In genomic region chr18:35171315-35171987, GRCh38 we compare ENCODE assay signal across 1 cellular context.
TF ChIP-seq lines count a peak whose summit lies in the region.

No MANE protein-coding gene starts in this region.

TF ChIP-seq in HepG2, 621 proteins besides CTCF, POLR2A, EP300 and RAD21 (continued from another document and continues in another):
- TF ChIP-seq AHDC1 (CRISPR knock-in tag; IDR thresholded peaks at IDR 0.05; ENCODE audit: borderline replicate concordance) (peak; percentile 83; the same call in 1 of the 2 replicates), HNF4A (CRISPR knock-in tag; IDR thresholded peaks at IDR 0.05) (peak; percentile 78), ZNF644 (CRISPR knock-in tag; IDR thresholded peaks at IDR 0.05; ENCODE audit: low read depth) (no peak), MIXL1 (CRISPR knock-in tag; IDR thresholded peaks at IDR 0.05) (peak; percentile 67), ZNF260 (CRISPR knock-in tag; IDR thresholded peaks at IDR 0.05; ENCODE audit: borderline replicate concordance, low read depth) (no peak), FOXA1 (IDR thresholded peaks at IDR 0.05) (no peak), FOXA1 (CRISPR knock-in tag; IDR thresholded peaks at IDR 0.05) (peak; percentile 80), HNF4G (IDR thresholded peaks at IDR 0.05; ENCODE audit: borderline replicate concordance, low read depth, low read length) (no peak), HNF4G (CRISPR knock-in tag; IDR thresholded peaks at IDR 0.05; ENCODE audit: borderline replicate concordance, low read depth) (peak; percentile 47; the same call in 1 of the 2 replicates), MAFF (IDR thresholded peaks at IDR 0.05; ENCODE audit: low read depth, low read length) (peak; percentile 40), KDM6A (CRISPR knock-in tag; IDR thresholded peaks at IDR 0.05; ENCODE audit: low read depth) (peak; percentile 74), FOXK1 (CRISPR knock-in tag; IDR thresholded peaks at IDR 0.05; ENCODE audit: borderline replicate concordance, low read depth) (peak; percentile 76), MIER3 (CRISPR knock-in tag; IDR thresholded peaks at IDR 0.05; ENCODE audit: borderline replicate concordance) (peak; percentile 14; the same call in 1 of the 2 replicates), ETV5 (CRISPR knock-in tag; IDR thresholded peaks at IDR 0.05; ENCODE audit: borderline replicate concordance) (peak; percentile 59; the same call in 1 of the 2 replicates), FOXJ3 (CRISPR knock-in tag; IDR thresholded peaks at IDR 0.05; ENCODE audit: borderline replicate concordance) (0 out of 2 replicates have a peak, but pooled peaks have one; percentile 14), ZNF17 (CRISPR knock-in tag; IDR thresholded peaks at IDR 0.05) (no peak), SOX13 (IDR thresholded peaks at IDR 0.05) (no peak), SOX13 (CRISPR knock-in tag; conservative IDR thresholded peaks at IDR 0.05 in 1 of 2, IDR thresholded peaks at IDR 0.05 in 1 of 2) (peak in 1 of 2 experiments; percentile 76; a peak in 2 of 4 replicates), FOXO1 (CRISPR knock-in tag; IDR thresholded peaks at IDR 0.05) (peak; percentile 92), NFIC (IDR thresholded peaks at IDR 0.05; ENCODE audit: low read length) (peak; percentile 71; the same call in 1 of the 2 replicates), ZNF761 (CRISPR knock-in tag; conservative IDR thresholded peaks at IDR 0.05) (no peak), HOXA5 (CRISPR knock-in tag; IDR thresholded peaks at IDR 0.05) (no peak), FOXA3 (CRISPR knock-in tag; IDR thresholded peaks at IDR 0.05) (peak; percentile 94), ZNF30 (CRISPR knock-in tag; IDR thresholded peaks at IDR 0.05) (no peak), GFI1 (CRISPR knock-in tag; IDR thresholded peaks at IDR 0.05; ENCODE audit: borderline replicate concordance) (peak; percentile 29; the same call in 1 of the 2 replicates), ZNF556 (CRISPR knock-in tag; IDR thresholded peaks at IDR 0.05; ENCODE audit: borderline replicate concordance) (no peak; the same call in 1 of the 2 replicates), HNRNPH1 (optimal IDR thresholded peaks at IDR 0.05; ENCODE audit: low read depth, low read length) (no peak), HNRNPUL1 (IDR thresholded peaks at IDR 0.05; ENCODE audit: low read depth, low read length) (peak; percentile 64; the same call in 1 of the 2 replicates), MEF2D (CRISPR knock-in tag; IDR thresholded peaks at IDR 0.05) (0 out of 2 replicates have a peak, but pooled peaks have one; percentile 34), NR2F6 (IDR thresholded peaks at IDR 0.05) (peak; percentile 40), NR2F6 (CRISPR knock-in tag; IDR thresholded peaks at IDR 0.05) (no peak), ZNF792 (CRISPR knock-in tag; IDR thresholded peaks at IDR 0.05) (no peak), ZNF773 (CRISPR knock-in tag; IDR thresholded peaks at IDR 0.05; ENCODE audit: borderline replicate concordance) (no peak), FOXP1 (IDR thresholded peaks at IDR 0.05) (no peak), FOXP1 (CRISPR knock-in tag; IDR thresholded peaks at IDR 0.05) (peak; percentile 81), IRF2 (CRISPR knock-in tag; IDR thresholded peaks at IDR 0.05) (peak; percentile 14; the same call in 1 of the 2 replicates), ZNF816 (CRISPR knock-in tag; IDR thresholded peaks at IDR 0.05; ENCODE audit: borderline replicate concordance) (no peak), HDAC1 (CRISPR knock-in tag; IDR thresholded peaks at IDR 0.05) (0 out of 2 replicates have a peak, but pooled peaks have one; percentile 14), ATRX (CRISPR knock-in tag; IDR thresholded peaks at IDR 0.05; ENCODE audit: borderline replicate concordance) (no peak), PAXIP1 (CRISPR knock-in tag; conservative IDR thresholded peaks at IDR 0.05) (peak; percentile 95), TCF7 (IDR thresholded peaks at IDR 0.05; ENCODE audit: low read depth) (peak; percentile 54), ERF (CRISPR knock-in tag; IDR thresholded peaks at IDR 0.05) (no peak), RARG (CRISPR knock-in tag; IDR thresholded peaks at IDR 0.05; ENCODE audit: low read depth) (no peak), POGZ (CRISPR knock-in tag; IDR thresholded peaks at IDR 0.05) (peak; percentile 26; the same call in 1 of the 2 replicates), TBX2 (CRISPR knock-in tag; IDR thresholded peaks at IDR 0.05; ENCODE audit: borderline replicate concordance) (peak; percentile 27; the same call in 1 of the 2 replicates), SOX6 (IDR thresholded peaks at IDR 0.05) (no peak), SOX6 (CRISPR knock-in tag; IDR thresholded peaks at IDR 0.05) (peak; percentile 79)
- TF ChIP-seq, protein P1, sequence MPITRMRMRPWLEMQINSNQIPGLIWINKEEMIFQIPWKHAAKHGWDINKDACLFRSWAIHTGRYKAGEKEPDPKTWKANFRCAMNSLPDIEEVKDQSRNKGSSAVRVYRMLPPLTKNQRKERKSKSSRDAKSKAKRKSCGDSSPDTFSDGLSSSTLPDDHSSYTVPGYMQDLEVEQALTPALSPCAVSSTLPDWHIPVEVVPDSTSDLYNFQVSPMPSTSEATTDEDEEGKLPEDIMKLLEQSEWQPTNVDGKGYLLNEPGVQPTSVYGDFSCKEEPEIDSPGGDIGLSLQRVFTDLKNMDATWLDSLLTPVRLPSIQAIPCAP (CRISPR knock-in tag; IDR thresholded peaks at IDR 0.05; ENCODE audit: low read depth) = no peak
- TF ChIP-seq, protein P2, sequence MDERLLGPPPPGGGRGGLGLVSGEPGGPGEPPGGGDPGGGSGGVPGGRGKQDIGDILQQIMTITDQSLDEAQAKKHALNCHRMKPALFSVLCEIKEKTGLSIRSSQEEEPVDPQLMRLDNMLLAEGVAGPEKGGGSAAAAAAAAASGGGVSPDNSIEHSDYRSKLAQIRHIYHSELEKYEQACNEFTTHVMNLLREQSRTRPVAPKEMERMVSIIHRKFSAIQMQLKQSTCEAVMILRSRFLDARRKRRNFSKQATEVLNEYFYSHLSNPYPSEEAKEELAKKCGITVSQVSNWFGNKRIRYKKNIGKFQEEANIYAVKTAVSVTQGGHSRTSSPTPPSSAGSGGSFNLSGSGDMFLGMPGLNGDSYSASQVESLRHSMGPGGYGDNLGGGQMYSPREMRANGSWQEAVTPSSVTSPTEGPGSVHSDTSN (CRISPR knock-in tag; IDR thresholded peaks at IDR 0.05) = no peak
- TF ChIP-seq, protein P3, sequence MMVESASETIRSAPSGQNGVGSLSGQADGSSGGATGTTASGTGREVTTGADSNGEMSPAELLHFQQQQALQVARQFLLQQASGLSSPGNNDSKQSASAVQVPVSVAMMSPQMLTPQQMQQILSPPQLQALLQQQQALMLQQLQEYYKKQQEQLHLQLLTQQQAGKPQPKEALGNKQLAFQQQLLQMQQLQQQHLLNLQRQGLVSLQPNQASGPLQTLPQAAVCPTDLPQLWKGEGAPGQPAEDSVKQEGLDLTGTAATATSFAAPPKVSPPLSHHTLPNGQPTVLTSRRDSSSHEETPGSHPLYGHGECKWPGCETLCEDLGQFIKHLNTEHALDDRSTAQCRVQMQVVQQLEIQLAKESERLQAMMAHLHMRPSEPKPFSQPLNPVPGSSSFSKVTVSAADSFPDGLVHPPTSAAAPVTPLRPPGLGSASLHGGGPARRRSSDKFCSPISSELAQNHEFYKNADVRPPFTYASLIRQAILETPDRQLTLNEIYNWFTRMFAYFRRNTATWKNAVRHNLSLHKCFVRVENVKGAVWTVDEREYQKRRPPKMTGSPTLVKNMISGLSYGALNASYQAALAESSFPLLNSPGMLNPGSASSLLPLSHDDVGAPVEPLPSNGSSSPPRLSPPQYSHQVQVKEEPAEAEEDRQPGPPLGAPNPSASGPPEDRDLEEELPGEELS (CRISPR knock-in tag; IDR thresholded peaks at IDR 0.05) = peak; percentile 87
- TF ChIP-seq, protein P4, sequence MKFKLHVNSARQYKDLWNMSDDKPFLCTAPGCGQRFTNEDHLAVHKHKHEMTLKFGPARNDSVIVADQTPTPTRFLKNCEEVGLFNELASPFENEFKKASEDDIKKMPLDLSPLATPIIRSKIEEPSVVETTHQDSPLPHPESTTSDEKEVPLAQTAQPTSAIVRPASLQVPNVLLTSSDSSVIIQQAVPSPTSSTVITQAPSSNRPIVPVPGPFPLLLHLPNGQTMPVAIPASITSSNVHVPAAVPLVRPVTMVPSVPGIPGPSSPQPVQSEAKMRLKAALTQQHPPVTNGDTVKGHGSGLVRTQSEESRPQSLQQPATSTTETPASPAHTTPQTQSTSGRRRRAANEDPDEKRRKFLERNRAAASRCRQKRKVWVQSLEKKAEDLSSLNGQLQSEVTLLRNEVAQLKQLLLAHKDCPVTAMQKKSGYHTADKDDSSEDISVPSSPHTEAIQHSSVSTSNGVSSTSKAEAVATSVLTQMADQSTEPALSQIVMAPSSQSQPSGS (CRISPR knock-in tag; IDR thresholded peaks at IDR 0.05) = peak; percentile 14; the same call in 1 of the 2 replicates
- TF ChIP-seq, protein P5, sequence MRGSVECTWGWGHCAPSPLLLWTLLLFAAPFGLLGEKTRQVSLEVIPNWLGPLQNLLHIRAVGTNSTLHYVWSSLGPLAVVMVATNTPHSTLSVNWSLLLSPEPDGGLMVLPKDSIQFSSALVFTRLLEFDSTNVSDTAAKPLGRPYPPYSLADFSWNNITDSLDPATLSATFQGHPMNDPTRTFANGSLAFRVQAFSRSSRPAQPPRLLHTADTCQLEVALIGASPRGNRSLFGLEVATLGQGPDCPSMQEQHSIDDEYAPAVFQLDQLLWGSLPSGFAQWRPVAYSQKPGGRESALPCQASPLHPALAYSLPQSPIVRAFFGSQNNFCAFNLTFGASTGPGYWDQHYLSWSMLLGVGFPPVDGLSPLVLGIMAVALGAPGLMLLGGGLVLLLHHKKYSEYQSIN (CRISPR knock-in tag; IDR thresholded peaks at IDR 0.05; ENCODE audit: borderline replicate concordance) = no peak
- TF ChIP-seq, protein P6, sequence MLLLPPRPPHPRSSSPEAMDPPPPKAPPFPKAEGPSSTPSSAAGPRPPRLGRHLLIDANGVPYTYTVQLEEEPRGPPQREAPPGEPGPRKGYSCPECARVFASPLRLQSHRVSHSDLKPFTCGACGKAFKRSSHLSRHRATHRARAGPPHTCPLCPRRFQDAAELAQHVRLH (CRISPR knock-in tag; IDR thresholded peaks at IDR 0.05; ENCODE audit: borderline replicate concordance, low read depth) = no peak
